In the genomic region with DNA sequence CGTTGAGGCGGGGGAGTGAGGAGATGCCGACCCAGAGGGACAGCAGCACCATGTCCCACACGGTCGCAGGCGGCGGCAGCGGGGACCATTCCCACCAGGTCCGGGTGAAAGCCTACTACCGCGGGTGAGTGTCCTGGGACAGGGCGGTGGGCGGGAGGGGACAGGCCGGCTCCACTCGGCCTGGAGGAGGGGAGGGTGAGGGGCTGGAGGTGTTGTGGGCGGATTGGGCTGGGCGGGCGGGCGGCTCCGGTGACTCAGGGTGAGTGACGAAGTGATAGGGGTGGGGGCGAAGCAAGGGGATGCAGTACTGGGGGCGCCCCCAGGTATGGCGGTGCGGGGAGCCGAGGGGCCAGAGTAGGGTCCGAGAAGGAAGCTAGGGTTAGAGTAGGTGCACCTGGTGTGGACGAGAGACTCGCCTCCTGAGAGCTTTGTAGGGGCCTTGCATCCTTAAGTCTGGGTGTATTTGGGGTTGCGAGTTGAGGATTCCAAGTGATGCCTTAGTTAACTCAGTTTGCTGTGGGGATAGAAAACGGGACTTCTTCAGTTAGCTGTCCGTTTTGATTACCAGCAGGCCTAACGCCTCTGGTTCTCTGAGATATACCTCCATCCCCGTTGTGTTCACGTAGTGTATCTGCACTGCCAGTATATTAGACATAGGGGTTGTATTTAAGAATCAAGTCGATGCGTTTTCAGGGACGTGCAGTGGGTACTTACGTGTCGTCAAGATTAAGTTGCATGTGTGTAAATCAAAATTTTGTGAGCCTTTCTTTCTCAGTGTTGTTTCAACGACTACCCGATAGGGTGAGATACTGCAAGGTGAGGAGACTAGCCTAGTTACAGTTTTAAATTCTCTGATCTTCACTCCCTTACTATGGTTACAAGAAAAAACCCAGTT, we compare ENCODE assay signal across 7 cellular contexts. TPM values are rescaled to one million over a fixed set of nuclear protein-coding genes. Genes with fewer than 3 reads are reported as not detected.
A peak's percentile ranks its signal among the peaks of the same experiment; 100 is the strongest.
DNase-seq lines count a peak whose midpoint lies in the region; ATAC-seq and TF ChIP-seq lines count a peak whose summit lies in the region.

No MANE protein-coding gene starts in this region.

- H3K4me2 ChIP-seq in GM23338 (peak overlapping the region; percentile 91), Loucy (ENCODE audit: low read depth, low read length, poor library complexity, severe bottlenecking) (peak overlapping the region; percentile 84)

- H3K9me3 ChIP-seq in Loucy (ENCODE audit: insufficient read depth, low read depth, low read length), result no peaks in the 10 kb centered on the region

- peak; percentile 72 for DNase-seq in GM10266 (ENCODE audit: extremely low spot score)
- DNase-seq in GM23338 (ENCODE audit: low spot score), result peak; percentile 63
- peak; percentile 27 for DNase-seq in effector CD4-positive, alpha-beta T cell
- DNase-seq in lung microvascular endothelial cell (ENCODE audit: low read depth in 2 of 2), result peak; percentile 27 to 41
- peak; percentile 3 for DNase-seq in stimulated activated CD8-positive, alpha-beta memory T cell treated with anti-CD3 and anti-CD28 coated beads, Interleukin-15, amount 100 ng/mL, for 1 hour (ENCODE audit: low read depth)

- H2AFZ ChIP-seq in GM23338, result no peak overlapping the region
- peak overlapping the region; percentile 95 for H2AFZ ChIP-seq in Loucy (ENCODE audit: low read length)

- H4K20me1 ChIP-seq in GM23338 (replicated peaks; ENCODE audit: insufficient read depth), result peaks cover 23% of the 10 kb centered on the region
- H4K20me1 ChIP-seq in Loucy (ENCODE audit: insufficient read depth, low read length, poor library complexity, severe bottlenecking), result peaks cover 6% of the 10 kb centered on the region

- H3K36me3 ChIP-seq in GM23338 (ENCODE audit: insufficient read depth) (no peaks in the 10 kb centered on the region), Loucy (ENCODE audit: insufficient read depth, low read length) (no peaks in the 10 kb centered on the region)

- peak overlapping the region; percentile 97 for H3K4me3 Mint-ChIP-seq in GM23338

- H3K9ac ChIP-seq in Loucy (ENCODE audit: low read depth, low read length, poor library complexity, severe bottlenecking), result peak overlapping the region; percentile 66

- peaks cover 37% of the 10 kb centered on the region for H3K4me1 Mint-ChIP-seq in GM23338

- peak overlapping the region; percentile 87 for H3K4me3 ChIP-seq in GM23338
- H3K4me3 ChIP-seq in Loucy (ENCODE audit: low read length, poor library complexity, severe bottlenecking), result peak overlapping the region; percentile 86

- no peak for TF ChIP-seq CTCF in GM10266 (IDR thresholded peaks at IDR 0.05; ENCODE audit: control insufficient read depth, insufficient read depth, low read depth, missing control alignments)
- TF ChIP-seq CTCF in GM23338 (conservative IDR thresholded peaks at IDR 0.05; ENCODE audit: low read depth in 2 of 2), result 0 out of 4 replicates have a peak, but pooled peaks of 1 of the 2 experiments have one; percentile 19
- 0 out of 2 replicates have a peak, but pooled peaks have one; percentile 25 for TF ChIP-seq CTCF in Loucy (conservative IDR thresholded peaks at IDR 0.05; ENCODE audit: low read length)

- H3K4me1 ChIP-seq in GM23338 (ENCODE audit: insufficient read depth) (peaks cover 38% of the 10 kb centered on the region), Loucy (ENCODE audit: insufficient read depth, low read length, poor library complexity, severe bottlenecking) (peaks cover 33% of the 10 kb centered on the region)

- peak overlapping the region; percentile 93 for H3K27ac Mint-ChIP-seq in GM23338

- peaks cover 6% of the 10 kb centered on the region for H3K27me3 Mint-ChIP-seq in GM23338 (ENCODE audit: insufficient read depth, low read depth, poor library complexity)

- no peaks in the 10 kb centered on the region; the same call in 1 of the 2 replicates for H3F3A ChIP-seq in GM23338 (replicated peaks; ENCODE audit: low read depth)
- H3F3A ChIP-seq in Loucy (ENCODE audit: low read depth), result no peaks in the 10 kb centered on the region

- H3K27ac ChIP-seq in GM23338 (ENCODE audit: low read depth), result peak overlapping the region; percentile 39; the same call in 1 of the 2 replicates

- no peaks in the 10 kb centered on the region for H3K9me3 Mint-ChIP-seq in GM23338

- no peaks in the 10 kb centered on the region for H3K9me2 ChIP-seq in GM23338 (ENCODE audit: insufficient read depth)
- H3K9me2 ChIP-seq in Loucy (replicated peaks; ENCODE audit: low read depth, low read length), result no peaks in the 10 kb centered on the region

- H3K79me2 ChIP-seq in GM23338 (replicated peaks; ENCODE audit: insufficient read depth), result peaks cover 51% of the 10 kb centered on the region
- peaks cover 29% of the 10 kb centered on the region for H3K79me2 ChIP-seq in Loucy (ENCODE audit: insufficient read depth, low read length)

- peak; percentile 68 for ATAC-seq in GM23338
- peak; percentile 29 to 36 for ATAC-seq in activated CD4-positive, CD25-positive, alpha-beta regulatory T cell treated with anti-CD3 and anti-CD28 coated beads, Interleukin-2, amount 50 U/mL, for 24 hours

- no peaks in the 10 kb centered on the region; the same call in 2 of the 3 replicates for H3K36me3 Mint-ChIP-seq in GM23338 (ENCODE audit: low read depth)

- no peaks in the 10 kb centered on the region for H3K27me3 ChIP-seq in GM23338 (ENCODE audit: insufficient read depth)
- H3K27me3 ChIP-seq in Loucy (ENCODE audit: insufficient read depth, low read length, poor library complexity, severe bottlenecking), result no peaks in the 10 kb centered on the region

TF ChIP-seq in GM23338, 12 proteins besides CTCF, POLR2A, EP300 and RAD21:
- TF ChIP-seq CREB1 (CRISPR knock-in tag; IDR thresholded peaks at IDR 0.05; ENCODE audit: low read depth), result no peak

RNA-seq across cellular contexts. Expression of gene PRKCI, which starts 0.7 kb away (rescaled TPM):
- 119 and 124 TPM in 2 replicates for total RNA-seq in GM23338 (2014; rRNA removed; shearing (Covaris generic))
- 47.5 and 58.0 TPM in 2 replicates for polyA plus RNA-seq in GM23338 (2016; fragmentation: Nextera tagmentation; extraction: Ambion mirVana)
- 18.7 and 23.1 TPM in 2 replicates for total RNA-seq in lung microvascular endothelial cell

RNA-seq across cellular contexts. Expression of gene PHC3, which starts 41.4 kb away (rescaled TPM):
- total RNA-seq in GM23338 (2014; rRNA removed; shearing (Covaris generic)), result 22.6 and 23.9 TPM in 2 replicates
- polyA plus RNA-seq in GM23338 (2016; fragmentation: Nextera tagmentation; extraction: Ambion mirVana), result 65.6 and 83.5 TPM in 2 replicates
- 9.6 and 15.3 TPM in 2 replicates for total RNA-seq in lung microvascular endothelial cell

Comparison
In these comparisons a context has a peak if more than half of its experiments do, and no peak if none do; other contexts are left out.
1. Peak in every context shown above with its lines: DNase-seq, ATAC-seq, H3K4me3 ChIP-seq and H3K27ac ChIP-seq.
2. DNase-seq: peak in every context shown above with its lines; median percentile 72 in GM10266; 63 in GM23338; 34 in lung microvascular endothelial cell; 27 in effector CD4-positive, alpha-beta T cell; 3 in stimulated activated CD8-positive, alpha-beta memory T cell treated with anti-CD3 and anti-CD28 coated beads, Interleukin-15, amount 100 ng/mL, for 1 hour.